Comparison of ENCODE assay signal across 8 cellular contexts in the genomic region with DNA sequence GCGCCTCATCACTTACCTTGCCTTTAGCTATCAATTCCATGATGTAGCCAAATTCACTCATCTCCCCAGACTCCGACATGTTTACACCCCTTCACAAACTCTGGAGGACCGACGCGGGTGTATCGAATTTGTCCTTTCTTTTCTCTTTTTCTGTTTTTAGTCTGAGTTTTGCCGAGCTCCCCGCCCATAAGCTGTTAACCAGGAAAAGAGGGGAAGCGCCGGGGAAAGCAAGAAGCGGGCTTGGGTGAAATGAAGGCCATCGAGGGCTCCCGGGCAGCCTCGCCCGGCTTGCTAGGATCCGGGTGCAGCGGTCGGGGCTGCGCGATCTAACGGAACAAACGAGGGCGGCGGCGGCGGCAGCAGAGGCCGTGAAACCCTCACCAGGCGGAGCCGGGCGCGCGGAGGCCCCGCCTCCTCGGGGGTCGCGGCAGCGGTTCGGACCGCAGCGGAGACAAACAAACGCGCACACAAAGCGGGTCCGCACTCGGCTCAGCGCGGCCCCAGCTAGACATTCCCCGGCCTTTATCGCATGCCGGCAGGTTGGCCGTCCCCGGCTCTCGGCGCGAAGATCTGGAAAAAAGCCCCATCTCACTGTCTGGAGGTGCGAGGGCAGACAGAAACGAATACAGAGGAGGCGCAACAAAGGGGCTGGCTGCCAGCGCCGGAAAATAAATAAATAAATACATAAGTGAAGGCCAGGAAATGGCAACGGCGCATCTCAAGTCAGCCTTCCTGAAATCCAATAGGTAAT.
A peak's percentile ranks its signal among the peaks of the same experiment; 100 is the strongest.
DNase-seq lines count a peak whose midpoint lies in the region; ATAC-seq and TF ChIP-seq lines count a peak whose summit lies in the region.

No MANE protein-coding gene starts in this region.

- H3K9me3 Mint-ChIP-seq in stimulated activated memory B cell treated with anti-CD40 and anti-IgM and Interleukin-4, amounts not matched to agents 10 μg/mL and 1 μg/mL and 100 μg/mL, for 72 hours, result peaks cover 4% of the 10 kb centered on the region

- H3K36me3 ChIP-seq in OCI-LY1 (ENCODE audit: insufficient read depth, low read length) (no peaks in the 10 kb centered on the region), brain microvascular endothelial cell (replicated peaks) (no peaks in the 10 kb centered on the region)

- no peak overlapping the region for H2AFZ ChIP-seq in OCI-LY1 (ENCODE audit: low read length)

- no peaks in the 10 kb centered on the region for H4K20me1 ChIP-seq in OCI-LY1 (ENCODE audit: insufficient read depth, low read length)

- peak overlapping the region; percentile 85 for H3K4me3 Mint-ChIP-seq in stimulated activated memory B cell treated with anti-CD40 and anti-IgM and Interleukin-4, amounts not matched to agents 10 μg/mL and 1 μg/mL and 100 μg/mL, for 72 hours

- H3K9ac ChIP-seq in OCI-LY1 (ENCODE audit: low read length), result no peak overlapping the region

- peaks cover 18% of the 10 kb centered on the region for H3K4me1 Mint-ChIP-seq in stimulated activated memory B cell treated with anti-CD40 and anti-IgM and Interleukin-4, amounts not matched to agents 10 μg/mL and 1 μg/mL and 100 μg/mL, for 72 hours

- H3K27ac Mint-ChIP-seq in stimulated activated memory B cell treated with anti-CD40 and anti-IgM and Interleukin-4, amounts not matched to agents 10 μg/mL and 1 μg/mL and 100 μg/mL, for 72 hours, result peak overlapping the region; percentile 76

- ATAC-seq in HG03025 (IDR thresholded peaks at IDR 0.05; ENCODE audit: low FRiP score, unreplicated experiment), result peak; percentile 68
- peak; percentile 12 for ATAC-seq in stimulated activated memory B cell treated with anti-CD40 and anti-IgM and Interleukin-4, amounts not matched to agents 10 μg/mL and 1 μg/mL and 100 μg/mL, for 72 hours

- H3K27me3 Mint-ChIP-seq in stimulated activated memory B cell treated with anti-CD40 and anti-IgM and Interleukin-4, amounts not matched to agents 10 μg/mL and 1 μg/mL and 100 μg/mL, for 72 hours, result peaks cover 75% of the 10 kb centered on the region

- H3K79me2 ChIP-seq in OCI-LY1 (ENCODE audit: insufficient read depth, low read length), result no peaks in the 10 kb centered on the region

- H3K4me2 ChIP-seq in OCI-LY1 (ENCODE audit: low read length), result peak overlapping the region; percentile 64

- H3K36me3 Mint-ChIP-seq in stimulated activated memory B cell treated with anti-CD40 and anti-IgM and Interleukin-4, amounts not matched to agents 10 μg/mL and 1 μg/mL and 100 μg/mL, for 72 hours, result no peaks in the 10 kb centered on the region

- H3K4me1 ChIP-seq in OCI-LY1 (ENCODE audit: insufficient read depth, low read length, severe bottlenecking), result peaks cover 4% of the 10 kb centered on the region

- peak overlapping the region; percentile 46 for H3K4me3 ChIP-seq in OCI-LY1 (ENCODE audit: low read depth, low read length, poor library complexity, severe bottlenecking)
- H3K4me3 ChIP-seq in brain microvascular endothelial cell (ENCODE audit: low read depth, low read length), result peak overlapping the region; percentile 57

- DNase-seq in AG08395 (ENCODE audit: low spot score) (peak; percentile 14), GM13977 (ENCODE audit: low spot score) (peak; percentile 67), brain microvascular endothelial cell (peak; percentile 16), GF-D8 (lab: John Stamatoyannopoulos, UW) (no peak)

- H3K9me2 ChIP-seq in OCI-LY1 (ENCODE audit: low read depth, low read length), result no peaks in the 10 kb centered on the region

- TF ChIP-seq CTCF in GM13977 (IDR thresholded peaks at IDR 0.05; ENCODE audit: extremely low read depth, insufficient read depth, missing control alignments) (no peak), OCI-LY1 (IDR thresholded peaks at IDR 0.05; ENCODE audit: low read length) (no peak), brain microvascular endothelial cell (IDR thresholded peaks at IDR 0.05; ENCODE audit: low read depth, low read length, missing control alignments) (no peak)

- H3K9me3 ChIP-seq in OCI-LY1 (ENCODE audit: low read length), result no peaks in the 10 kb centered on the region

- no peak overlapping the region for H3K27ac ChIP-seq in OCI-LY1 (ENCODE audit: low read depth, low read length, poor library complexity, severe bottlenecking)
- H3K27ac ChIP-seq in brain microvascular endothelial cell, result no peak overlapping the region
- peak overlapping the region; percentile 12 for H3K27ac ChIP-seq in layer of hippocampus (ENCODE audit: low read depth, low read length)

- H3K27me3 ChIP-seq in OCI-LY1 (ENCODE audit: insufficient read depth, low read length), result peaks cover 5% of the 10 kb centered on the region; the same call in 1 of the 2 replicates
- peaks cover 14% of the 10 kb centered on the region for H3K27me3 ChIP-seq in brain microvascular endothelial cell (replicated peaks)
- peaks cover 18% of the 10 kb centered on the region for H3K27me3 ChIP-seq in layer of hippocampus (ENCODE audit: control insufficient read depth, insufficient read depth, low read length)

- in situ Hi-C loops in GM13977 (cut with MboI; ENCODE audit: low pct_unique_long_range_greater_than_20kb, low sequenced_read_pairs, unreplicated experiment), result no loop called here
- in situ Hi-C loops in brain microvascular endothelial cell (cut with HindIII; ENCODE audit: low pct_ligation_motif_present, low sequenced_read_pairs), result no loop called here

- H3F3A ChIP-seq in OCI-LY1 (ENCODE audit: insufficient read depth, low read length), result no peaks in the 10 kb centered on the region
